Comparison of ENCODE assay signal across 2 cellular contexts in the genomic region with DNA sequence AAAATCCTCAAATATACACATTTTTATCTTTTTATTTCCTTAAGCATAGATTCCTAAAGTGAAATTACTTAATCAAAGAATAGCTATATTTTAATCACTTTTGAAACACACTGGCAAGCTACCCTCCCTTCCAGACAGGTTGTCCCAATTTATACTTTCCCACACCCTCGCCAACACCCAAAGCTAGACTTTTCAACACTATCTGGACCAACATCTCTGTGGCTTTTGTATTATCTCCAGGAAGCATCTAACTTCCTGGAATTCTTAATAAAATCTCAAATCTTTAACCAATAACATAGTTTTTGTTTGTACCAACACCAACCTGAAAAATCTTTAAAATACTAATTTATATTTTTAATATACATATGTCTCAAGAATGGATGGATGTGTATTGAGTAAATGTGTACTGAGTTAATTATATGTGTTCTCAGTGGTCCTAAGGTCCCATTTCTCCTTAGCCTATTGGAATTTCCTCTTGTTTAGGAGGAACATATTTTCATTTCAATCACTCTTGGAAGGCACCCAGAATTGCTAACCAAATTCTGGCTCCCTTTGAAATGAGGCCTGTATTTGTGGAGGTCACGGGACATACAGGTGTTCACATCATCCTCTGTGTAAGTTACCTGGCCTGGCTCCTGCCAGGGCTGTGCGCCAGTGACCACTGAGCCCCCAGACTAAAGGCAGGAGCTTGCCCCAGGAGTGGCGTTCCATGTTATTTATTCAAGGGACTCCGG.
TF ChIP-seq lines count a peak whose summit lies in the region.

No MANE protein-coding gene starts in this region.

TF ChIP-seq in GM23338, 12 proteins besides CTCF, POLR2A, EP300 and RAD21 (continues in another document):
- no peak for TF ChIP-seq CREB1 (CRISPR knock-in tag; IDR thresholded peaks at IDR 0.05; ENCODE audit: low read depth)
- TF ChIP-seq POLR2AphosphoS5 (IDR thresholded peaks at IDR 0.05; ENCODE audit: low read depth), result no peak
- TF ChIP-seq NANOG (IDR thresholded peaks at IDR 0.05; ENCODE audit: borderline replicate concordance), result no peak
- no peak for TF ChIP-seq EZH2phosphoT487 (IDR thresholded peaks at IDR 0.05; ENCODE audit: unreplicated experiment)
- TF ChIP-seq, protein P1, sequence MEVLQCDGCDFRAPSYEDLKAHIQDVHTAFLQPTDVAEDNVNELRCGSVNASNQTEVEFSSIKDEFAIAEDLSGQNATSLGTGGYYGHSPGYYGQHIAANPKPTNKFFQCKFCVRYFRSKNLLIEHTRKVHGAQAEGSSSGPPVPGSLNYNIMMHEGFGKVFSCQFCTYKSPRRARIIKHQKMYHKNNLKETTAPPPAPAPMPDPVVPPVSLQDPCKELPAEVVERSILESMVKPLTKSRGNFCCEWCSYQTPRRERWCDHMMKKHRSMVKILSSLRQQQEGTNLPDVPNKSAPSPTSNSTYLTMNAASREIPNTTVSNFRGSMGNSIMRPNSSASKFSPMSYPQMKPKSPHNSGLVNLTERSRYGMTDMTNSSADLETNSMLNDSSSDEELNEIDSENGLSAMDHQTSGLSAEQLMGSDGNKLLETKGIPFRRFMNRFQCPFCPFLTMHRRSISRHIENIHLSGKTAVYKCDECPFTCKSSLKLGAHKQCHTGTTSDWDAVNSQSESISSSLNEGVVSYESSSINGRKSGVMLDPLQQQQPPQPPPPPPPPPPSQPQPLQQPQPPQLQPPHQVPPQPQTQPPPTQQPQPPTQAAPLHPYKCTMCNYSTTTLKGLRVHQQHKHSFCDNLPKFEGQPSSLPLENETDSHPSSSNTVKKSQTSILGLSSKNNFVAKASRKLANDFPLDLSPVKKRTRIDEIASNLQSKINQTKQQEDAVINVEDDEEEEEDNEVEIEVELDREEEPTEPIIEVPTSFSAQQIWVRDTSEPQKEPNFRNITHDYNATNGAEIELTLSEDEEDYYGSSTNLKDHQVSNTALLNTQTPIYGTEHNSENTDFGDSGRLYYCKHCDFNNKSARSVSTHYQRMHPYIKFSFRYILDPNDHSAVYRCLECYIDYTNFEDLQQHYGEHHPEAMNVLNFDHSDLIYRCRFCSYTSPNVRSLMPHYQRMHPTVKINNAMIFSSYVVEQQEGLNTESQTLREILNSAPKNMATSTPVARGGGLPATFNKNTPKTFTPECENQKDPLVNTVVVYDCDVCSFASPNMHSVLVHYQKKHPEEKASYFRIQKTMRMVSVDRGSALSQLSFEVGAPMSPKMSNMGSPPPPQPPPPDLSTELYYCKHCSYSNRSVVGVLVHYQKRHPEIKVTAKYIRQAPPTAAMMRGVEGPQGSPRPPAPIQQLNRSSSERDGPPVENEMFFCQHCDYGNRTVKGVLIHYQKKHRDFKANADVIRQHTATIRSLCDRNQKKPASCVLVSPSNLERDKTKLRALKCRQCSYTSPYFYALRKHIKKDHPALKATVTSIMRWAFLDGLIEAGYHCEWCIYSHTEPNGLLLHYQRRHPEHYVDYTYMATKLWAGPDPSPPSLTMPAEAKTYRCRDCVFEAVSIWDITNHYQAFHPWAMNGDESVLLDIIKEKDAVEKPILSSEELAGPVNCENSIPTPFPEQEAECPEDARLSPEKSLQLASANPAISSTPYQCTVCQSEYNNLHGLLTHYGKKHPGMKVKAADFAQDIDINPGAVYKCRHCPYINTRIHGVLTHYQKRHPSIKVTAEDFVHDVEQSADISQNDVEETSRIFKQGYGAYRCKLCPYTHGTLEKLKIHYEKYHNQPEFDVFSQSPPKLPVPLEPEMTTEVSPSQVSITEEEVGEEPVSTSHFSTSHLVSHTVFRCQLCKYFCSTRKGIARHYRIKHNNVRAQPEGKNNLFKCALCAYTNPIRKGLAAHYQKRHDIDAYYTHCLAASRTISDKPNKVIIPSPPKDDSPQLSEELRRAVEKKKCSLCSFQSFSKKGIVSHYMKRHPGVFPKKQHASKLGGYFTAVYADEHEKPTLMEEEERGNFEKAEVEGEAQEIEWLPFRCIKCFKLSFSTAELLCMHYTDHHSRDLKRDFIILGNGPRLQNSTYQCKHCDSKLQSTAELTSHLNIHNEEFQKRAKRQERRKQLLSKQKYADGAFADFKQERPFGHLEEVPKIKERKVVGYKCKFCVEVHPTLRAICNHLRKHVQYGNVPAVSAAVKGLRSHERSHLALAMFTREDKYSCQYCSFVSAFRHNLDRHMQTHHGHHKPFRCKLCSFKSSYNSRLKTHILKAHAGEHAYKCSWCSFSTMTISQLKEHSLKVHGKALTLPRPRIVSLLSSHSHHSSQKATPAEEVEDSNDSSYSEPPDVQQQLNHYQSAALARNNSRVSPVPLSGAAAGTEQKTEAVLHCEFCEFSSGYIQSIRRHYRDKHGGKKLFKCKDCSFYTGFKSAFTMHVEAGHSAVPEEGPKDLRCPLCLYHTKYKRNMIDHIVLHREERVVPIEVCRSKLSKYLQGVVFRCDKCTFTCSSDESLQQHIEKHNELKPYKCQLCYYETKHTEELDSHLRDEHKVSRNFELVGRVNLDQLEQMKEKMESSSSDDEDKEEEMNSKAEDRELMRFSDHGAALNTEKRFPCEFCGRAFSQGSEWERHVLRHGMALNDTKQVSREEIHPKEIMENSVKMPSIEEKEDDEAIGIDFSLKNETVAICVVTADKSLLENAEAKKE (CRISPR knock-in tag; IDR thresholded peaks at IDR 0.05), result no peak
- no peak for TF ChIP-seq JUNB (IDR thresholded peaks at IDR 0.05; ENCODE audit: unreplicated experiment)
- no peak for TF ChIP-seq EZH2 (IDR thresholded peaks at IDR 0.05; ENCODE audit: low read depth, unreplicated experiment)
- no peak for TF ChIP-seq ZNF331 (CRISPR knock-in tag; IDR thresholded peaks at IDR 0.05; ENCODE audit: low read depth)
- TF ChIP-seq ZNF114 (CRISPR knock-in tag; IDR thresholded peaks at IDR 0.05), result no peak
- TF ChIP-seq, protein P2, sequence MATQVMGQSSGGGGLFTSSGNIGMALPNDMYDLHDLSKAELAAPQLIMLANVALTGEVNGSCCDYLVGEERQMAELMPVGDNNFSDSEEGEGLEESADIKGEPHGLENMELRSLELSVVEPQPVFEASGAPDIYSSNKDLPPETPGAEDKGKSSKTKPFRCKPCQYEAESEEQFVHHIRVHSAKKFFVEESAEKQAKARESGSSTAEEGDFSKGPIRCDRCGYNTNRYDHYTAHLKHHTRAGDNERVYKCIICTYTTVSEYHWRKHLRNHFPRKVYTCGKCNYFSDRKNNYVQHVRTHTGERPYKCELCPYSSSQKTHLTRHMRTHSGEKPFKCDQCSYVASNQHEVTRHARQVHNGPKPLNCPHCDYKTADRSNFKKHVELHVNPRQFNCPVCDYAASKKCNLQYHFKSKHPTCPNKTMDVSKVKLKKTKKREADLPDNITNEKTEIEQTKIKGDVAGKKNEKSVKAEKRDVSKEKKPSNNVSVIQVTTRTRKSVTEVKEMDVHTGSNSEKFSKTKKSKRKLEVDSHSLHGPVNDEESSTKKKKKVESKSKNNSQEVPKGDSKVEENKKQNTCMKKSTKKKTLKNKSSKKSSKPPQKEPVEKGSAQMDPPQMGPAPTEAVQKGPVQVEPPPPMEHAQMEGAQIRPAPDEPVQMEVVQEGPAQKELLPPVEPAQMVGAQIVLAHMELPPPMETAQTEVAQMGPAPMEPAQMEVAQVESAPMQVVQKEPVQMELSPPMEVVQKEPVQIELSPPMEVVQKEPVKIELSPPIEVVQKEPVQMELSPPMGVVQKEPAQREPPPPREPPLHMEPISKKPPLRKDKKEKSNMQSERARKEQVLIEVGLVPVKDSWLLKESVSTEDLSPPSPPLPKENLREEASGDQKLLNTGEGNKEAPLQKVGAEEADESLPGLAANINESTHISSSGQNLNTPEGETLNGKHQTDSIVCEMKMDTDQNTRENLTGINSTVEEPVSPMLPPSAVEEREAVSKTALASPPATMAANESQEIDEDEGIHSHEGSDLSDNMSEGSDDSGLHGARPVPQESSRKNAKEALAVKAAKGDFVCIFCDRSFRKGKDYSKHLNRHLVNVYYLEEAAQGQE (IDR thresholded peaks at IDR 0.05; ENCODE audit: unreplicated experiment), result no peak
- no peak for TF ChIP-seq STAT1 (IDR thresholded peaks at IDR 0.05; ENCODE audit: unreplicated experiment)

TF ChIP-seq in H1, 55 proteins besides CTCF, POLR2A, EP300 and RAD21:
- TF ChIP-seq TBP (IDR thresholded peaks at IDR 0.05; ENCODE audit: low read depth, low read length) (no peak), GTF2F1 (IDR thresholded peaks at IDR 0.05; ENCODE audit: borderline replicate concordance, low read depth, low read length) (no peak), POLR2AphosphoS5 (IDR thresholded peaks at IDR 0.05; ENCODE audit: low read depth, low read length) (no peak), EZH2 (IDR thresholded peaks at IDR 0.05; ENCODE audit: low read depth, low read length, severe bottlenecking) (no peak), RBBP5 (IDR thresholded peaks at IDR 0.05; ENCODE audit: borderline replicate concordance, low read depth, low read length) (no peak), TEAD4 (IDR thresholded peaks at IDR 0.05; ENCODE audit: low read depth, low read length) (no peak), ZNF274 (IDR thresholded peaks at IDR 0.05; ENCODE audit: borderline replicate concordance, extremely low read depth, low read length) (no peak), GABPA (IDR thresholded peaks at IDR 0.05; ENCODE audit: borderline replicate concordance, insufficient read depth, low read length) (no peak), POU5F1 (IDR thresholded peaks at IDR 0.05; ENCODE audit: low read depth, low read length) (no peak)
- TF ChIP-seq, protein P3, sequence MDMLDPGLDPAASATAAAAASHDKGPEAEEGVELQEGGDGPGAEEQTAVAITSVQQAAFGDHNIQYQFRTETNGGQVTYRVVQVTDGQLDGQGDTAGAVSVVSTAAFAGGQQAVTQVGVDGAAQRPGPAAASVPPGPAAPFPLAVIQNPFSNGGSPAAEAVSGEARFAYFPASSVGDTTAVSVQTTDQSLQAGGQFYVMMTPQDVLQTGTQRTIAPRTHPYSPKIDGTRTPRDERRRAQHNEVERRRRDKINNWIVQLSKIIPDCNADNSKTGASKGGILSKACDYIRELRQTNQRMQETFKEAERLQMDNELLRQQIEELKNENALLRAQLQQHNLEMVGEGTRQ (IDR thresholded peaks at IDR 0.05; ENCODE audit: low read length), result no peak
TF ChIP-seq in H1: peak in this region for 0.
